Comparison of ENCODE assay signal across 2 cellular contexts in genomic region chr4:40160258-40160657, GRCh38.
TF ChIP-seq lines count a peak whose summit lies in the region.

No MANE protein-coding gene starts in this region.

TF ChIP-seq in GM23338, 12 proteins besides CTCF, POLR2A, EP300 and RAD21:
- TF ChIP-seq JUNB (IDR thresholded peaks at IDR 0.05; ENCODE audit: unreplicated experiment): no peak
- TF ChIP-seq ZNF114 (CRISPR knock-in tag; IDR thresholded peaks at IDR 0.05): no peak
- no peak for TF ChIP-seq ZNF462 (CRISPR knock-in tag; IDR thresholded peaks at IDR 0.05)
- no peak for TF ChIP-seq CREB1 (CRISPR knock-in tag; IDR thresholded peaks at IDR 0.05; ENCODE audit: low read depth)
- no peak for TF ChIP-seq EZH2 (IDR thresholded peaks at IDR 0.05; ENCODE audit: low read depth, unreplicated experiment)
- no peak for TF ChIP-seq EZH2phosphoT487 (IDR thresholded peaks at IDR 0.05; ENCODE audit: unreplicated experiment)
- TF ChIP-seq NANOG (IDR thresholded peaks at IDR 0.05; ENCODE audit: borderline replicate concordance): no peak
- no peak for TF ChIP-seq POLR2AphosphoS5 (IDR thresholded peaks at IDR 0.05; ENCODE audit: low read depth)
- TF ChIP-seq ETS1 (IDR thresholded peaks at IDR 0.05): no peak

TF ChIP-seq in H1, 55 proteins besides CTCF, POLR2A, EP300 and RAD21:
- TF ChIP-seq RXRA (IDR thresholded peaks at IDR 0.05; ENCODE audit: insufficient read depth, low read depth, low read length): no peak
- TF ChIP-seq CHD7 (IDR thresholded peaks at IDR 0.05; ENCODE audit: insufficient replicate concordance, low read length): no peak
- no peak for TF ChIP-seq KDM1A (IDR thresholded peaks at IDR 0.05; ENCODE audit: borderline replicate concordance, low read length)
- TF ChIP-seq CEBPB (IDR thresholded peaks at IDR 0.05; ENCODE audit: low read depth, low read length): no peak
- TF ChIP-seq JUND (IDR thresholded peaks at IDR 0.05; ENCODE audit: low read length): no peak
